8 cellular contexts compared by ENCODE assay signal in genomic region chr6:140105857-140106256, GRCh38.
A peak's percentile ranks its signal among the peaks of the same experiment; 100 is the strongest.
DNase-seq lines count a peak whose midpoint lies in the region; ATAC-seq and TF ChIP-seq lines count a peak whose summit lies in the region.

No MANE protein-coding gene starts in this region.

- peaks cover 2% of the 10 kb centered on the region for H3K27me3 Mint-ChIP-seq in activated CD4-positive, alpha-beta T cell treated with anti-CD3 and anti-CD28 coated beads for 36 hours
- H3K27me3 Mint-ChIP-seq in immature natural killer cell (ENCODE audit: low read depth in 3 of 3), result no peaks in the 10 kb centered on the region
- peaks cover 2% of the 10 kb centered on the region for H3K27me3 Mint-ChIP-seq in activated naive CD8-positive, alpha-beta T cell treated with anti-CD3 and anti-CD28 coated beads, Interleukin-2, amount 50 U/mL, for 24 hours

- TF ChIP-seq CTCF in RWPE2 (IDR thresholded peaks at IDR 0.05; ENCODE audit: poor library complexity, severe bottlenecking) (peak; percentile 43), tibial artery (IDR thresholded peaks at IDR 0.05) (peak in 1 of 2 experiments; percentile 28)

- POLR2A ChIA-PET in activated CD4-positive, alpha-beta T cell treated with anti-CD3 and anti-CD28 coated beads for 36 hours (lab: Charles Lee), result no interaction called here

- H3K4me1 ChIP-seq in RWPE2 (ENCODE audit: insufficient read depth, poor library complexity, severe bottlenecking), result peaks cover 16% of the 10 kb centered on the region
- H3K4me1 ChIP-seq in tibial artery, result peaks cover 0 to 33% (median 6%) of the 10 kb centered on the region in 4 donors

- H3K27ac Mint-ChIP-seq in activated CD4-positive, alpha-beta T cell treated with anti-CD3 and anti-CD28 coated beads for 36 hours, result no peak overlapping the region
- no peak overlapping the region for H3K27ac Mint-ChIP-seq in immature natural killer cell
- H3K27ac Mint-ChIP-seq in activated naive CD8-positive, alpha-beta T cell treated with anti-CD3 and anti-CD28 coated beads, Interleukin-2, amount 50 U/mL, for 24 hours, result no peak overlapping the region

- CTCF ChIA-PET in activated CD4-positive, alpha-beta T cell treated with anti-CD3 and anti-CD28 coated beads for 36 hours (lab: Charles Lee), result no interaction called here

- H3K36me3 Mint-ChIP-seq in activated CD4-positive, alpha-beta T cell treated with anti-CD3 and anti-CD28 coated beads for 36 hours (ENCODE audit: low read depth), result no peaks in the 10 kb centered on the region
- no peaks in the 10 kb centered on the region for H3K36me3 Mint-ChIP-seq in immature natural killer cell
- H3K36me3 Mint-ChIP-seq in activated naive CD8-positive, alpha-beta T cell treated with anti-CD3 and anti-CD28 coated beads, Interleukin-2, amount 50 U/mL, for 24 hours (ENCODE audit: low read depth), result no peaks in the 10 kb centered on the region

- ATAC-seq in activated CD4-positive, alpha-beta T cell treated with anti-CD3 and anti-CD28 coated beads for 36 hours, result no peak
- ATAC-seq in RWPE2 (ENCODE audit: low read depth), result peak; percentile 33; the same call in 1 of the 3 replicates
- ATAC-seq in activated naive CD8-positive, alpha-beta T cell treated with anti-CD3 and anti-CD28 coated beads, Interleukin-2, amount 50 U/mL, for 24 hours, result no peak

- H3K4me1 Mint-ChIP-seq in activated CD4-positive, alpha-beta T cell treated with anti-CD3 and anti-CD28 coated beads for 36 hours, result no peaks in the 10 kb centered on the region
- H3K4me1 Mint-ChIP-seq in immature natural killer cell, result peaks cover 13 to 21% of the 10 kb centered on the region in 2 donors
- no peaks in the 10 kb centered on the region for H3K4me1 Mint-ChIP-seq in activated naive CD8-positive, alpha-beta T cell treated with anti-CD3 and anti-CD28 coated beads, Interleukin-2, amount 50 U/mL, for 24 hours

- H3K4me3 ChIP-seq in RWPE2 (ENCODE audit: severe bottlenecking) (no peak overlapping the region), tibial artery (no peak overlapping the region)

- H3K27ac ChIP-seq in RWPE2 (ENCODE audit: poor library complexity, severe bottlenecking) (no peak overlapping the region), tibial artery (peak overlapping the region; percentile 63 to 64)

- H3K27me3 ChIP-seq in RWPE2 (ENCODE audit: insufficient read depth, poor library complexity, severe bottlenecking), result no peaks in the 10 kb centered on the region
- no peaks in the 10 kb centered on the region for H3K27me3 ChIP-seq in tibial artery

- DNase-seq in activated CD4-positive, alpha-beta T cell treated with anti-CD3 and anti-CD28 coated beads for 48 hours, result peak; percentile 4
- DNase-seq in activated CD4-positive, alpha-beta T cell treated with anti-CD3 and anti-CD28 coated beads for 36 hours, result no peak
- DNase-seq in RWPE2 (ENCODE audit: low spot score) (no peak), glomerular visceral epithelial cell (ENCODE audit: extremely low spot score) (peak; percentile 5), tibial artery (no peak), immature natural killer cell (no peak)
- DNase-seq in effector CD4-positive, alpha-beta T cell, result no peak
- DNase-seq in activated naive CD8-positive, alpha-beta T cell treated with anti-CD3 and anti-CD28 coated beads, Interleukin-2, amount 50 U/mL, for 24 hours, result no peak

- H3K9me3 Mint-ChIP-seq in activated CD4-positive, alpha-beta T cell treated with anti-CD3 and anti-CD28 coated beads for 36 hours (ENCODE audit: low read depth), result no peaks in the 10 kb centered on the region
- no peaks in the 10 kb centered on the region for H3K9me3 Mint-ChIP-seq in immature natural killer cell
- no peaks in the 10 kb centered on the region for H3K9me3 Mint-ChIP-seq in activated naive CD8-positive, alpha-beta T cell treated with anti-CD3 and anti-CD28 coated beads, Interleukin-2, amount 50 U/mL, for 24 hours

- intact Hi-C loops in activated CD4-positive, alpha-beta T cell treated with anti-CD3 and anti-CD28 coated beads for 36 hours (cut with DNase I, micrococcal nuclease), result no loop called here
- intact Hi-C loops in tibial artery (cut with DNase I; ENCODE audit: low total_unique reads), result no loop called here

- no peak overlapping the region for H3K4me3 Mint-ChIP-seq in activated CD4-positive, alpha-beta T cell treated with anti-CD3 and anti-CD28 coated beads for 36 hours
- H3K4me3 Mint-ChIP-seq in immature natural killer cell, result no peak overlapping the region
- H3K4me3 Mint-ChIP-seq in activated naive CD8-positive, alpha-beta T cell treated with anti-CD3 and anti-CD28 coated beads, Interleukin-2, amount 50 U/mL, for 24 hours, result no peak overlapping the region

- H3K36me3 ChIP-seq in RWPE2 (ENCODE audit: low read depth) (no peaks in the 10 kb centered on the region), tibial artery (no peaks in the 10 kb centered on the region)

- no peaks in the 10 kb centered on the region for H3K9me3 ChIP-seq in RWPE2 (ENCODE audit: severe bottlenecking)
- no peaks in the 10 kb centered on the region for H3K9me3 ChIP-seq in tibial artery

Comparison
In these comparisons a context has a peak if more than half of its experiments do, and no peak if none do; other contexts are left out.
1. DNase-seq: peak in activated CD4-positive, alpha-beta T cell treated with anti-CD3 and anti-CD28 coated beads for 48 hours (single experiment) and glomerular visceral epithelial cell (single experiment); none in activated CD4-positive, alpha-beta T cell treated with anti-CD3 and anti-CD28 coated beads for 36 hours (single experiment), RWPE2 (single experiment), tibial artery (0 of 2), effector CD4-positive, alpha-beta T cell (single experiment), immature natural killer cell (0 of 3) and activated naive CD8-positive, alpha-beta T cell treated with anti-CD3 and anti-CD28 coated beads, Interleukin-2, amount 50 U/mL, for 24 hours (single experiment).